ENCODE assay signal across 26 cellular contexts in genomic region chr15:90262426-90262825, GRCh38. TPM values are rescaled to one million over a fixed set of nuclear protein-coding genes. Genes with fewer than 3 reads are reported as not detected.
DNase-seq lines count a peak whose midpoint lies in the region; ATAC-seq and TF ChIP-seq lines count a peak whose summit lies in the region.
"Had no signal": no experiment of that assay in that cellular context is flagged by ENCODE, and none has a peak within 500 bp of the region (broad histone marks: within the 10 kb centered on the region; RNA-seq: fewer than 3 reads in every experiment).

No MANE protein-coding gene starts in this region.

- peak overlapping the region; percentile 27 for H3K27ac ChIP-seq in epithelial cell of prostate
- no peak overlapping the region for H3K27ac ChIP-seq in hepatocyte
- H3K27ac ChIP-seq: BLaER1, gastroesophageal sphincter, prostate gland, SJSA1, upper lobe of left lung had no signal

- no peak overlapping the region for H3K4me2 ChIP-seq in hepatocyte
- H3K4me2 ChIP-seq: BLaER1, smooth muscle cell had no signal

- no peaks in the 10 kb centered on the region for H3K36me3 Mint-ChIP-seq in natural killer cell
- no peaks in the 10 kb centered on the region for H3K36me3 Mint-ChIP-seq in natural killer cell treated with Interleukin-12 subunit alpha and Interleukin-12 subunit beta and Interleukin-15 and Interleukin-18, amount 100 ng/mL, for 72 hours
- H3K36me3 Mint-ChIP-seq in neural crest cell (ENCODE audit: low read depth) = no peaks in the 10 kb centered on the region

- no peak for ATAC-seq in natural killer cell
- ATAC-seq in natural killer cell treated with Interleukin-12 subunit alpha and Interleukin-12 subunit beta and Interleukin-15 and Interleukin-18, amount 100 ng/mL, for 72 hours = no peak
- ATAC-seq in GM18867 (IDR thresholded peaks at IDR 0.05; ENCODE audit: unreplicated experiment) = no peak
- ATAC-seq: gastroesophageal sphincter had no signal

- DNase-seq in natural killer cell (no peak), epithelial cell of prostate (ENCODE audit: low read depth, low spot score) (no peak), neural crest cell (ENCODE audit: low read depth, low spot score) (no peak), epidermal melanocyte (ENCODE audit: insufficient read length, low spot score) (no peak), NCI-H128 (lab: John Stamatoyannopoulos, UW; ENCODE audit: unreplicated experiment) (no peak), hepatocyte (ENCODE audit: low spot score) (no peak)
- DNase-seq in natural killer cell treated with Interleukin-12 subunit alpha and Interleukin-12 subunit beta and Interleukin-15 and Interleukin-18, amount 100 ng/mL, for 72 hours (ENCODE audit: low spot score) = no peak
- DNase-seq: activated CD4-positive, alpha-beta memory T cell treated with anti-CD3 and anti-CD28 coated beads for 36 hours; activated naive CD4-positive, alpha-beta T cell treated with anti-CD3 and anti-CD28 coated beads for 36 hours; KBM-7; NCI-H187; NCI-H2227 treated with DMSO at 0.1 percent for 48 hours; OCI-M1; stimulated activated CD4-positive, alpha-beta T cell treated with anti-CD3 and anti-CD28 coated beads, Interleukin-4, amount 100 ng/mL, for 1 hour; T-helper 2 cell; upper lobe of left lung had no signal

- no peak overlapping the region for H2AFZ ChIP-seq in hepatocyte

- H3K79me2 ChIP-seq in hepatocyte = peaks cover 13% of the 10 kb centered on the region

- intact Hi-C loops in natural killer cell (cut with micrococcal nuclease) = no loop called here

- H3K4me1 ChIP-seq in hepatocyte (ENCODE audit: insufficient read depth) = no peaks in the 10 kb centered on the region

- 74% methylated on average over 5 of the region's 5 CpGs for WGBS in hepatocyte (ENCODE audit: low lambda C conversion rate, missing lambda C conversion rate)

- no peaks in the 10 kb centered on the region for H3K27me3 ChIP-seq in hepatocyte
- H3K27me3 ChIP-seq: BLaER1, gastroesophageal sphincter, SJSA1, upper lobe of left lung had no signal

- H3K9me3 ChIP-seq in hepatocyte (ENCODE audit: low read depth) = no peaks in the 10 kb centered on the region
- H3K9me3 ChIP-seq: BLaER1, gastroesophageal sphincter, prostate gland, SJSA1, upper lobe of left lung had no signal

- no peaks in the 10 kb centered on the region for H3K9me2 ChIP-seq in hepatocyte (replicated peaks; ENCODE audit: insufficient read depth)

- H3K4me3 Mint-ChIP-seq in natural killer cell (peak overlapping the region; percentile 29), neural crest cell (peak overlapping the region; percentile 25)
- H3K4me3 Mint-ChIP-seq in natural killer cell treated with Interleukin-12 subunit alpha and Interleukin-12 subunit beta and Interleukin-15 and Interleukin-18, amount 100 ng/mL, for 72 hours = no peak overlapping the region
- H3K4me3 Mint-ChIP-seq: activated CD4-positive, alpha-beta memory T cell treated with anti-CD3 and anti-CD28 coated beads for 36 hours; activated naive CD4-positive, alpha-beta T cell treated with anti-CD3 and anti-CD28 coated beads for 36 hours; memory B cell; stimulated activated naive CD8-positive, alpha-beta T cell treated with anti-CD3 and anti-CD28 coated beads, Interleukin-15, Interleukin-2, amounts not matched to agents 100 ng/mL and 50 ng/mL, for 24 hours had no signal

- TF ChIP-seq CTCF in natural killer cell (IDR thresholded peaks at IDR 0.05) (no peak), neural crest cell (conservative IDR thresholded peaks at IDR 0.05) (no peak), hepatocyte (IDR thresholded peaks at IDR 0.05; ENCODE audit: poor library complexity) (no peak)

- H3K4me1 Mint-ChIP-seq in natural killer cell (peaks cover 30 to 34% of the 10 kb centered on the region in 2 donors), neural crest cell (peaks cover 44% of the 10 kb centered on the region)
- peaks cover 15 to 28% of the 10 kb centered on the region in 2 donors for H3K4me1 Mint-ChIP-seq in natural killer cell treated with Interleukin-12 subunit alpha and Interleukin-12 subunit beta and Interleukin-15 and Interleukin-18, amount 100 ng/mL, for 72 hours (ENCODE audit: low read depth in 2 of 2)

- H3K36me3 ChIP-seq in hepatocyte (replicated peaks; ENCODE audit: insufficient read depth, low read depth) = no peaks in the 10 kb centered on the region
- H3K36me3 ChIP-seq: BLaER1, gastroesophageal sphincter, prostate gland, upper lobe of left lung had no signal

- H3K27ac Mint-ChIP-seq in natural killer cell (peak overlapping the region in 1 of 2 donors; percentile 8), neural crest cell (ENCODE audit: unreplicated experiment) (peak overlapping the region; percentile 91)
- no peak overlapping the region for H3K27ac Mint-ChIP-seq in natural killer cell treated with Interleukin-12 subunit alpha and Interleukin-12 subunit beta and Interleukin-15 and Interleukin-18, amount 100 ng/mL, for 72 hours
- H3K27ac Mint-ChIP-seq: activated CD4-positive, alpha-beta memory T cell treated with anti-CD3 and anti-CD28 coated beads for 36 hours; activated naive CD4-positive, alpha-beta T cell treated with anti-CD3 and anti-CD28 coated beads for 36 hours; memory B cell; stimulated activated naive CD8-positive, alpha-beta T cell treated with anti-CD3 and anti-CD28 coated beads, Interleukin-15, Interleukin-2, amounts not matched to agents 100 ng/mL and 50 ng/mL, for 24 hours had no signal

- H3K4me3 ChIP-seq in hepatocyte = no peak overlapping the region
- H3K4me3 ChIP-seq: BLaER1, gastroesophageal sphincter, prostate gland, SJSA1, smooth muscle cell, upper lobe of left lung had no signal

- H4K20me1 ChIP-seq in hepatocyte (ENCODE audit: insufficient read depth, poor library complexity, severe bottlenecking) = no peaks in the 10 kb centered on the region

- H3K27me3 Mint-ChIP-seq in natural killer cell (ENCODE audit: low read depth in 2 of 2) (no peaks in the 10 kb centered on the region), neural crest cell (ENCODE audit: low read depth) (peaks cover 8% of the 10 kb centered on the region)
- no peaks in the 10 kb centered on the region for H3K27me3 Mint-ChIP-seq in natural killer cell treated with Interleukin-12 subunit alpha and Interleukin-12 subunit beta and Interleukin-15 and Interleukin-18, amount 100 ng/mL, for 72 hours
- H3K27me3 Mint-ChIP-seq: activated CD4-positive, alpha-beta memory T cell treated with anti-CD3 and anti-CD28 coated beads for 36 hours; memory B cell; stimulated activated naive CD8-positive, alpha-beta T cell treated with anti-CD3 and anti-CD28 coated beads, Interleukin-15, Interleukin-2, amounts not matched to agents 100 ng/mL and 50 ng/mL, for 24 hours had no signal

- no peaks in the 10 kb centered on the region for H3K9me3 Mint-ChIP-seq in natural killer cell
- no peaks in the 10 kb centered on the region for H3K9me3 Mint-ChIP-seq in natural killer cell treated with Interleukin-12 subunit alpha and Interleukin-12 subunit beta and Interleukin-15 and Interleukin-18, amount 100 ng/mL, for 72 hours
- H3K9me3 Mint-ChIP-seq in neural crest cell = no peaks in the 10 kb centered on the region
- H3K9me3 Mint-ChIP-seq: activated CD4-positive, alpha-beta memory T cell treated with anti-CD3 and anti-CD28 coated beads for 36 hours; activated naive CD4-positive, alpha-beta T cell treated with anti-CD3 and anti-CD28 coated beads for 36 hours; memory B cell; stimulated activated naive CD8-positive, alpha-beta T cell treated with anti-CD3 and anti-CD28 coated beads, Interleukin-15, Interleukin-2, amounts not matched to agents 100 ng/mL and 50 ng/mL, for 24 hours had no signal

RNA-seq across cellular contexts. Expression of gene NGRN, which starts 3.0 kb away (rescaled TPM):
- total RNA-seq in natural killer cell (10 to 100 TPM; 33.4 to 43.5 (median 33.5) TPM), neural crest cell (126 and 132 TPM in 2 replicates), hepatocyte (62.3 and 65.9 TPM in 2 replicates)
- 10 to 100 TPM; 22.8 to 36.5 TPM for total RNA-seq in natural killer cell treated with Interleukin-12 subunit alpha and Interleukin-12 subunit beta and Interleukin-15 and Interleukin-18, amount 100 ng/mL, for 72 hours
- 60.0 and 60.2 TPM in 2 replicates for polyA plus RNA-seq in hepatocyte

RNA-seq across cellular contexts. Expression of gene TTLL13, which starts 13.1 kb away (rescaled TPM):
- 1 to 10 TPM in 2 of 3 donors, under 1 TPM in 1; 0.18 to 2.2 (median 1.2) TPM for total RNA-seq in natural killer cell
- total RNA-seq in natural killer cell treated with Interleukin-12 subunit alpha and Interleukin-12 subunit beta and Interleukin-15 and Interleukin-18, amount 100 ng/mL, for 72 hours = under 1 TPM in 1 of 2 donors, not detected in 1; 0.36 TPM
- total RNA-seq in neural crest cell = 0.19 TPM in 1 of 2 replicates, not detected in the other
- not detected in 2 replicates for total RNA-seq in hepatocyte
- polyA plus RNA-seq in hepatocyte = 0.27 TPM in 1 of 2 replicates, not detected in the other
- total RNA-seq: A673, kidney epithelial cell, SJSA1 had no signal

RNA-seq across cellular contexts. Expression of gene GDPGP1, which starts 28.4 kb away (rescaled TPM):
- total RNA-seq in natural killer cell (10 to 100 TPM in 1 of 3 donors, 1 to 10 TPM in 2; 7.8 to 11.1 (median 9.5) TPM), neural crest cell (5.8 and 7.0 TPM in 2 replicates), hepatocyte (5.1 and 6.8 TPM in 2 replicates)
- total RNA-seq in natural killer cell treated with Interleukin-12 subunit alpha and Interleukin-12 subunit beta and Interleukin-15 and Interleukin-18, amount 100 ng/mL, for 72 hours = 10 to 100 TPM in 1 of 2 donors, 1 to 10 TPM in 1; 9.6 to 10.0 TPM
- polyA plus RNA-seq in hepatocyte = 0.56 and 1.7 TPM in 2 replicates

RNA-seq across cellular contexts. Expression of gene CIB1, which starts 28.7 kb away (rescaled TPM):
- total RNA-seq in natural killer cell (100 to 1,000 TPM; 136 to 209 (median 154) TPM), neural crest cell (23.1 and 24.5 TPM in 2 replicates), hepatocyte (49.6 and 53.3 TPM in 2 replicates)
- total RNA-seq in natural killer cell treated with Interleukin-12 subunit alpha and Interleukin-12 subunit beta and Interleukin-15 and Interleukin-18, amount 100 ng/mL, for 72 hours = 100 to 1,000 TPM in 1 of 2 donors, 10 to 100 TPM in 1; 86.1 to 119 TPM
- polyA plus RNA-seq in hepatocyte = 161 and 163 TPM in 2 replicates
